ENCODE assay signal across 9 cellular contexts in genomic region chrX:150478496-150479492, GRCh38.
A peak's percentile ranks its signal among the peaks of the same experiment; 100 is the strongest.
DNase-seq lines count a peak whose midpoint lies in the region; ATAC-seq, FAIRE-seq and TF ChIP-seq lines count a peak whose summit lies in the region.
"Had no signal": no experiment of that assay in that cellular context is flagged by ENCODE, and none has a peak within 500 bp of the region (broad histone marks: within the 10 kb centered on the region; RNA-seq: fewer than 3 reads in every experiment).

No MANE protein-coding gene starts in this region.

- H3K9me3 ChIP-seq in A549 = no peaks in the 10 kb centered on the region
- no peaks in the 10 kb centered on the region for H3K9me3 ChIP-seq in SK-N-SH

- H3K4me3 ChIP-seq in A549 (no peak overlapping the region), SK-N-SH (ENCODE audit: low read depth in 2 of 2, low read length in 1 of 2) (no peak overlapping the region)

- H3K9ac ChIP-seq in SK-N-SH = no peak overlapping the region

- H3K9me2 ChIP-seq in SK-N-SH = no peaks in the 10 kb centered on the region

- TF ChIP-seq POLR2A in A549 (IDR thresholded peaks at IDR 0.05; ENCODE audit: low read length) = no peak

- no peaks in the 10 kb centered on the region for H3K79me2 ChIP-seq in SK-N-SH (ENCODE audit: insufficient read depth)

- no peaks in the 10 kb centered on the region for H3K27me3 Mint-ChIP-seq in activated naive CD4-positive, alpha-beta T cell treated with anti-CD3 and anti-CD28 coated beads, Interleukin-2, amount 50 U/mL, for 24 hours

- H3K4me1 Mint-ChIP-seq in activated naive CD4-positive, alpha-beta T cell treated with anti-CD3 and anti-CD28 coated beads, Interleukin-2, amount 50 U/mL, for 24 hours = peaks cover 45% of the 10 kb centered on the region

- no peak for TF ChIP-seq EP300 in A549 (IDR thresholded peaks at IDR 0.05)
- TF ChIP-seq EP300 in SK-N-SH (IDR thresholded peaks at IDR 0.05; ENCODE audit: borderline replicate concordance in 1 of 2, low read depth in 1 of 2, low read length in 1 of 2) = no peak

- peaks cover 4% of the 10 kb centered on the region for H3F3A ChIP-seq in SK-N-SH (replicated peaks; ENCODE audit: insufficient read depth)

- CTCF ChIA-PET in A549 (lab: Yijun Ruan, JAX) = interaction anchor here (1.3 kb wide), 1 partner anchor 205 kb away, joined by 3 read pairs; no protein-coding TSS in a partner anchor
- CTCF ChIA-PET in SK-N-SH (lab: Yijun Ruan, JAX) = no interaction called here

- FAIRE-seq in A549 (lab: Jason Lieb, UNC) = peak; percentile 36

- ATAC-seq in A549 (no peak), GM19463 (IDR thresholded peaks at IDR 0.05; ENCODE audit: unreplicated experiment) (peak; percentile 53), HG03439 (IDR thresholded peaks at IDR 0.05; ENCODE audit: unreplicated experiment) (peak; percentile 53), GM18519 (IDR thresholded peaks at IDR 0.05; ENCODE audit: low FRiP score, unreplicated experiment) (no peak)

- H3K9me3 Mint-ChIP-seq in activated naive CD4-positive, alpha-beta T cell treated with anti-CD3 and anti-CD28 coated beads, Interleukin-2, amount 50 U/mL, for 24 hours = no peaks in the 10 kb centered on the region
- H3K9me3 Mint-ChIP-seq: HFFc6 had no signal

- H3K4me3 Mint-ChIP-seq in activated naive CD4-positive, alpha-beta T cell treated with anti-CD3 and anti-CD28 coated beads, Interleukin-2, amount 50 U/mL, for 24 hours = peak overlapping the region; percentile 23
- H3K4me3 Mint-ChIP-seq: HFFc6 had no signal

- no peak overlapping the region for H3K4me2 ChIP-seq in A549
- no peak overlapping the region for H3K4me2 ChIP-seq in SK-N-SH

- peaks cover 12% of the 10 kb centered on the region for H3K4me1 ChIP-seq in A549
- H3K4me1 ChIP-seq in SK-N-SH (ENCODE audit: control insufficient read depth in 1 of 2, insufficient read depth in 2 of 2, low read depth in 1 of 2, low read length in 1 of 2) = no peaks in the 10 kb centered on the region

- peaks cover 0 to 3% of the 10 kb centered on the region in 2 experiments for H3K36me3 ChIP-seq in SK-N-SH (replicated peaks in 1 of 2; ENCODE audit: control insufficient read depth in 1 of 2, insufficient read depth in 2 of 2, low read length in 1 of 2)

- TF ChIP-seq CTCF in A549 (IDR thresholded peaks at IDR 0.05) = no peak
- TF ChIP-seq CTCF in SK-N-SH (IDR thresholded peaks at IDR 0.05) = no peak

- H3K27ac Mint-ChIP-seq in activated naive CD4-positive, alpha-beta T cell treated with anti-CD3 and anti-CD28 coated beads, Interleukin-2, amount 50 U/mL, for 24 hours = peak overlapping the region; percentile 41
- H3K27ac Mint-ChIP-seq: HFFc6 had no signal

- H3K36me3 Mint-ChIP-seq in activated naive CD4-positive, alpha-beta T cell treated with anti-CD3 and anti-CD28 coated beads, Interleukin-2, amount 50 U/mL, for 24 hours = no peaks in the 10 kb centered on the region

- WGBS in A549 (ENCODE audit: missing lambda C conversion rate) = 90% methylated on average over 13 of the region's 13 CpGs
- WGBS in SK-N-SH (ENCODE audit: low lambda C conversion rate) = 47% methylated on average over 13 of the region's 13 CpGs

- DNase-seq in A549 (ENCODE audit: low read depth in 1 of 2, low spot score in 1 of 2) (no peak), SK-N-SH (no peak), DMS79 (lab: John Stamatoyannopoulos, UW) (no peak), caudate nucleus (lab: John Stamatoyannopoulos, UW) (no peak)
- DNase-seq: HFFc6 had no signal

- TF ChIP-seq RAD21 in A549 (conservative IDR thresholded peaks at IDR 0.05 in 1 of 2, IDR thresholded peaks at IDR 0.05 in 1 of 2) (no peak), SK-N-SH (IDR thresholded peaks at IDR 0.05; ENCODE audit: low read length) (no peak)

- H2AFZ ChIP-seq in SK-N-SH (ENCODE audit: low read depth) = no peak overlapping the region

- H3K27ac ChIP-seq in A549 = no peak overlapping the region
- no peak overlapping the region for H3K27ac ChIP-seq in SK-N-SH (ENCODE audit: low read depth in 2 of 2, low read length in 1 of 2)
- no peak overlapping the region for H3K27ac ChIP-seq in caudate nucleus (ENCODE audit: low read depth, low read length)

- POLR2A ChIA-PET in A549 (lab: Yijun Ruan, JAX) (no interaction called here), SK-N-SH (lab: Yijun Ruan, JAX) (no interaction called here)

- H3K27me3 ChIP-seq in SK-N-SH (ENCODE audit: insufficient read depth) = no peaks in the 10 kb centered on the region

- H4K20me1 ChIP-seq in SK-N-SH (ENCODE audit: insufficient read depth) = no peaks in the 10 kb centered on the region

TF ChIP-seq in A549, 52 proteins besides CTCF, POLR2A, EP300 and RAD21:
- TF ChIP-seq HEYL (CRISPR knock-in tag; IDR thresholded peaks at IDR 0.05) (no peak), FOXS1 (CRISPR knock-in tag; IDR thresholded peaks at IDR 0.05) (no peak), EHMT2 (IDR thresholded peaks at IDR 0.05; ENCODE audit: low read depth) (no peak)

TF ChIP-seq in SK-N-SH, 30 proteins besides CTCF, POLR2A, EP300 and RAD21:
- TF ChIP-seq GATA2 (CRISPR knock-in tag; IDR thresholded peaks at IDR 0.05) = no peak
- TF ChIP-seq RFX5 (IDR thresholded peaks at IDR 0.05; ENCODE audit: low read length) = no peak
- no peak for TF ChIP-seq POLR2AphosphoS5 (IDR thresholded peaks at IDR 0.05; ENCODE audit: low read depth, low read length)
- no peak for TF ChIP-seq SIN3A (IDR thresholded peaks at IDR 0.05; ENCODE audit: borderline replicate concordance, low read depth, low read length)
- no peak for TF ChIP-seq CHD2 (IDR thresholded peaks at IDR 0.05; ENCODE audit: low read length, partially characterized antibody)
- TF ChIP-seq MXI1 (IDR thresholded peaks at IDR 0.05; ENCODE audit: low read depth, low read length) = no peak
- no peak for TF ChIP-seq GABPA (IDR thresholded peaks at IDR 0.05; ENCODE audit: low read depth)
- no peak for TF ChIP-seq EZH2phosphoT487 (IDR thresholded peaks at IDR 0.05; ENCODE audit: borderline replicate concordance, low read depth)
- no peak for TF ChIP-seq MAX (IDR thresholded peaks at IDR 0.05; ENCODE audit: low read depth)
- TF ChIP-seq USF1 (IDR thresholded peaks at IDR 0.05; ENCODE audit: borderline replicate concordance, low read depth) = no peak
TF ChIP-seq in SK-N-SH: peak in this region for 0.

Comparison
In these comparisons a context has a peak if more than half of its experiments do, and no peak if none do; other contexts are left out.
1. ATAC-seq: peak in GM19463 (single experiment) and HG03439 (single experiment); none in A549 (0 of 2) and GM18519 (single experiment).